8 cellular contexts compared by ENCODE assay signal in genomic region chr12:16165506-16165905, GRCh38.
DNase-seq lines count a peak whose midpoint lies in the region; ATAC-seq and TF ChIP-seq lines count a peak whose summit lies in the region.

No MANE protein-coding gene starts in this region.

- H3K4me1 ChIP-seq in mammary epithelial cell (ENCODE audit: insufficient read depth, low read length) = peaks cover 8% of the 10 kb centered on the region

- no peaks in the 10 kb centered on the region for H3K9me3 ChIP-seq in mammary epithelial cell (replicated peaks; ENCODE audit: insufficient read depth, low read length)

- in situ Hi-C loops in mammary epithelial cell (cut with MboI; ENCODE audit: low sequenced_read_pairs in 2 of 2) = loop anchor here (10.0 to 25.0 kb wide), 2 partner anchors 189 to 522 kb away; no protein-coding TSS in a partner anchor

- H3K79me2 ChIP-seq in mammary epithelial cell (ENCODE audit: insufficient read depth, low read length) = no peaks in the 10 kb centered on the region

- POLR2A ChIA-PET in naive thymus-derived CD8-positive, alpha-beta T cell (lab: Charles Lee) = no interaction called here

- H3K4me3 ChIP-seq in mammary epithelial cell (replicated peaks in 1 of 3; ENCODE audit: insufficient read depth in 1 of 3, low read depth in 2 of 3, low read length in 3 of 3) = no peak overlapping the region

- H4K20me1 ChIP-seq in mammary epithelial cell (ENCODE audit: insufficient read depth, low read length) = no peaks in the 10 kb centered on the region

- dilution Hi-C loops in mammary epithelial cell (cut with HindIII; ENCODE audit: low sequenced_read_pairs) = no loop called here

- no peaks in the 10 kb centered on the region for H3K27me3 ChIP-seq in mammary epithelial cell (ENCODE audit: insufficient read depth, low read length)

- ATAC-seq in GM19023 (IDR thresholded peaks at IDR 0.05; ENCODE audit: unreplicated experiment) (no peak), GM21390 (IDR thresholded peaks at IDR 0.05; ENCODE audit: unreplicated experiment) (no peak)
- ATAC-seq in naive thymus-derived CD8-positive, alpha-beta T cell = no peak

- no peak overlapping the region for H2AFZ ChIP-seq in mammary epithelial cell (ENCODE audit: low read depth, low read length)

- H3K27ac Mint-ChIP-seq in naive thymus-derived CD8-positive, alpha-beta T cell = no peak overlapping the region

- H3K4me2 ChIP-seq in mammary epithelial cell (ENCODE audit: insufficient read depth, low read depth, low read length) = no peak overlapping the region

- peak; percentile 53 to 71 for TF ChIP-seq CTCF in mammary epithelial cell (conservative IDR thresholded peaks at IDR 0.05 in 1 of 2, IDR thresholded peaks at IDR 0.05 in 1 of 2; ENCODE audit: extremely low read depth in 1 of 2, insufficient read depth in 1 of 2, low read depth in 1 of 2, low read length in 2 of 2)

- WGBS in mammary epithelial cell (ENCODE audit: low coverage, missing lambda C conversion rate) = 0% methylated on average over 2 of the region's 2 CpGs

- H3K9ac ChIP-seq in mammary epithelial cell (ENCODE audit: insufficient read depth, low read length) = no peak overlapping the region

- H3K36me3 Mint-ChIP-seq in naive thymus-derived CD8-positive, alpha-beta T cell = no peaks in the 10 kb centered on the region

- no peaks in the 10 kb centered on the region for H3K36me3 ChIP-seq in mammary epithelial cell (ENCODE audit: insufficient read depth, low read length)

- CTCF ChIA-PET in mammary epithelial cell (lab: Charles Lee; ENCODE audit: low non-redundant PET) = interaction anchor here (0.5 kb wide), 1 partner anchor 447 kb away, joined by 3 read pairs; no protein-coding TSS in a partner anchor

- H3K9me3 Mint-ChIP-seq in naive thymus-derived CD8-positive, alpha-beta T cell = no peaks in the 10 kb centered on the region

- BruUV-seq in mammary epithelial cell (replicated peaks; lab: Mats Ljungman, UMichigan) = no TSS peak

- intact Hi-C loops in mammary epithelial cell (cut with micrococcal nuclease) = loop anchor here (1.0 to 5.0 kb wide), 5 partner anchors 88 to 520 kb away; no protein-coding TSS in a partner anchor

- H3K4me3 Mint-ChIP-seq in naive thymus-derived CD8-positive, alpha-beta T cell = no peak overlapping the region

- peaks cover 0 to 1% (median 0%) of the 10 kb centered on the region in 5 donors for H3K27me3 Mint-ChIP-seq in naive thymus-derived CD8-positive, alpha-beta T cell

- H3K27ac ChIP-seq in mammary epithelial cell (ENCODE audit: insufficient read depth, low read depth, low read length) = no peak overlapping the region

- no peaks in the 10 kb centered on the region for H3K4me1 Mint-ChIP-seq in naive thymus-derived CD8-positive, alpha-beta T cell

- peak; percentile 62 to 74 for DNase-seq in AML-193 (lab: John Stamatoyannopoulos, UW)
- peak; percentile 47 for DNase-seq in HCEC 1CT
- DNase-seq in NCI-H446 treated with DMSO at 0.1 percent for 48 hours (lab: John Stamatoyannopoulos, UW) = peak; percentile 11
- peak; percentile 27 for DNase-seq in mammary epithelial cell
- DNase-seq in left kidney (ENCODE audit: low read depth, low spot score) = peak; percentile 73
- DNase-seq in naive thymus-derived CD8-positive, alpha-beta T cell = no peak

Comparison
In these comparisons a context has a peak if more than half of its experiments do, and no peak if none do; other contexts are left out.
1. DNase-seq: peak in AML-193 (2 of 2), HCEC 1CT (single experiment), NCI-H446 treated with DMSO at 0.1 percent for 48 hours (single experiment), mammary epithelial cell (single experiment) and left kidney (single experiment); none in naive thymus-derived CD8-positive, alpha-beta T cell (0 of 10).